ENCODE assay signal across 22 cellular contexts in the genomic region with DNA sequence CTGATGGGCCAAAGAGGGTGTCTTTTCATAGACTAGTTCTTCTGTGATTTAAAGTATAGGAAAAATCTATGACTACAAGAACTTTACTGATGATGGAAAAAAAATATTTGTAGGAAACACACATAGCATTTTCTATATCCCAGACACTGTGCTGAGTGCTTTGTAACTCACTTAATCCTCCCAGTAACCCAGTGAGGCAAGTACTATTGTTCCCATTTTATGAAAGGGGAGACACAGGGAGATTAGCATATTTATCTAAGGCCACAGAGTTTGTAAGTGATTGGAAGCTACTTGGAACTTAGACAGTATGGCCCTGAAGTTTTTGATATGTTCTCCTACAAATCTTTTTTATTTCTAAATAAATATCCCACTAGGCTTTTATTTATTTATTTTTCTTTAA. TPM values are rescaled to one million over a fixed set of nuclear protein-coding genes. Genes with fewer than 3 reads are reported as not detected.
A peak's percentile ranks its signal among the peaks of the same experiment; 100 is the strongest.
DNase-seq lines count a peak whose midpoint lies in the region; ATAC-seq and TF ChIP-seq lines count a peak whose summit lies in the region.
"Had no signal": no experiment of that assay in that cellular context is flagged by ENCODE, and none has a peak within 500 bp of the region (broad histone marks: within the 10 kb centered on the region; RNA-seq: fewer than 3 reads in every experiment).

No MANE protein-coding gene starts in this region.

- H3K9ac ChIP-seq in neuronal stem cell (ENCODE audit: low read depth, low read length, poor library complexity) = no peak overlapping the region
- H3K9ac ChIP-seq: BLaER1 treated with 17β-estradiol and CSF1 and Interleukin-3, amounts not matched to agents 10 nM and 100 nM had no signal

- intact Hi-C loops in CD4-positive, alpha-beta T cell (cut with DNase I, micrococcal nuclease) = no loop called here

- peaks cover 36% of the 10 kb centered on the region for H3K79me2 ChIP-seq in hepatocyte

- no peak overlapping the region for H3K18ac ChIP-seq in neuronal stem cell (ENCODE audit: low read length)

- TF ChIP-seq POLR2A in Peyer's patch (IDR thresholded peaks at IDR 0.05) = no peak

- peaks cover 7% of the 10 kb centered on the region for H3K36me3 ChIP-seq in hepatocyte (replicated peaks; ENCODE audit: insufficient read depth, low read depth)
- peaks cover 10 to 99% of the 10 kb centered on the region in 2 donors for H3K36me3 ChIP-seq in neuronal stem cell (replicated peaks in 1 of 2; ENCODE audit: control insufficient read depth in 2 of 2, insufficient read depth in 2 of 2, low read length in 2 of 2)
- peaks cover 0 to 61% (median 0%) of the 10 kb centered on the region in 3 donors for H3K36me3 ChIP-seq in Peyer's patch

- POLR2A ChIA-PET in CD4-positive, alpha-beta T cell (lab: Charles Lee) = no interaction called here

- H3K4me1 ChIP-seq in hepatocyte (ENCODE audit: insufficient read depth) = no peaks in the 10 kb centered on the region
- H3K4me1 ChIP-seq in neuronal stem cell (ENCODE audit: control insufficient read depth in 2 of 2, insufficient read depth in 1 of 2, low read depth in 1 of 2, low read length in 2 of 2) = no peaks in the 10 kb centered on the region
- H3K4me1 ChIP-seq in Peyer's patch = peaks cover 0 to 5% (median 0%) of the 10 kb centered on the region in 4 donors
- H3K4me1 ChIP-seq: BLaER1 treated with 17β-estradiol and CSF1 and Interleukin-3, amounts not matched to agents 10 nM and 100 nM had no signal

- no peak for DNase-seq in activated T-cell treated with anti-CD3 and anti-CD28 coated beads, Interleukin-2, amount 50 U/mL, for 72 hours
- no peak for DNase-seq in activated T-cell treated with anti-CD3 and anti-CD28 coated beads, Interleukin-2, amount 50 U/mL, for 1 hour
- DNase-seq in hepatocyte (ENCODE audit: low spot score) (no peak), neuronal stem cell (ENCODE audit: low spot score) (peak; percentile 17), Peyer's patch (no peak), substantia nigra (lab: John Stamatoyannopoulos, UW) (no peak)
- DNase-seq in CD4-positive, alpha-beta T cell = no peak
- DNase-seq: ACHN; AML-193; BE2C; Calu3; CD4-positive, alpha-beta memory T cell; COR-L47; DMS153; DND-41; GOT3; HFFc6 had no signal

- no peak overlapping the region for H4K91ac ChIP-seq in neuronal stem cell (ENCODE audit: low read depth, low read length, poor library complexity)

- H3K27me3 Mint-ChIP-seq in activated T-cell treated with anti-CD3 and anti-CD28 coated beads, Interleukin-2, amount 50 U/mL, for 72 hours (ENCODE audit: low read depth) = no peaks in the 10 kb centered on the region
- H3K27me3 Mint-ChIP-seq in activated T-helper 17 cell treated with anti-CD3 and anti-CD28 coated beads, Interleukin-2, amount 50 U/mL, for 72 hours = no peaks in the 10 kb centered on the region
- no peaks in the 10 kb centered on the region for H3K27me3 Mint-ChIP-seq in CD4-positive, alpha-beta T cell
- H3K27me3 Mint-ChIP-seq: CD4-positive, alpha-beta memory T cell had no signal

- no peak overlapping the region for H4K8ac ChIP-seq in neuronal stem cell (ENCODE audit: low read depth, low read length)

- no peak overlapping the region for H2BK120ac ChIP-seq in neuronal stem cell (ENCODE audit: low read depth, low read length)

- no peak overlapping the region for H3K4me3 ChIP-seq in hepatocyte
- H3K4me3 ChIP-seq in neuronal stem cell (ENCODE audit: low read length in 2 of 2) = no peak overlapping the region
- no peak overlapping the region for H3K4me3 ChIP-seq in Peyer's patch
- H3K4me3 ChIP-seq: BLaER1 treated with 17β-estradiol and CSF1 and Interleukin-3, amounts not matched to agents 10 nM and 100 nM; HAP-1 had no signal

- no peak overlapping the region for H2BK12ac ChIP-seq in neuronal stem cell (ENCODE audit: low read length)

- no peak overlapping the region for H3K4ac ChIP-seq in neuronal stem cell (ENCODE audit: low read length)

- no peak overlapping the region for H2BK15ac ChIP-seq in neuronal stem cell (ENCODE audit: low read length)

- CTCF ChIA-PET in CD4-positive, alpha-beta T cell (lab: Charles Lee) = no interaction called here

- TF ChIP-seq CTCF in hepatocyte (IDR thresholded peaks at IDR 0.05; ENCODE audit: poor library complexity) = no peak
- TF ChIP-seq CTCF in Peyer's patch (IDR thresholded peaks at IDR 0.05) = no peak
- TF ChIP-seq CTCF in CD4-positive, alpha-beta T cell (IDR thresholded peaks at IDR 0.05) = no peak

- H3K9me3 Mint-ChIP-seq in activated T-cell treated with anti-CD3 and anti-CD28 coated beads, Interleukin-2, amount 50 U/mL, for 72 hours = peaks cover 0 to 2% of the 10 kb centered on the region in 2 donors
- H3K9me3 Mint-ChIP-seq in activated T-helper 17 cell treated with anti-CD3 and anti-CD28 coated beads, Interleukin-2, amount 50 U/mL, for 72 hours = no peaks in the 10 kb centered on the region
- H3K9me3 Mint-ChIP-seq in CD4-positive, alpha-beta T cell = no peaks in the 10 kb centered on the region
- H3K9me3 Mint-ChIP-seq: CD14-positive monocyte; CD4-positive, alpha-beta memory T cell; HFFc6 had no signal

- peak overlapping the region; percentile 19 for H3K27ac Mint-ChIP-seq in activated T-cell treated with anti-CD3 and anti-CD28 coated beads, Interleukin-2, amount 50 U/mL, for 72 hours
- H3K27ac Mint-ChIP-seq in activated T-helper 17 cell treated with anti-CD3 and anti-CD28 coated beads, Interleukin-2, amount 50 U/mL, for 72 hours = peak overlapping the region; percentile 52
- no peak overlapping the region for H3K27ac Mint-ChIP-seq in CD4-positive, alpha-beta T cell
- H3K27ac Mint-ChIP-seq: CD14-positive monocyte, HFFc6 had no signal

- H4K20me1 ChIP-seq in hepatocyte (ENCODE audit: insufficient read depth, poor library complexity, severe bottlenecking) = peaks cover 6% of the 10 kb centered on the region

- H3K9me3 ChIP-seq in hepatocyte (ENCODE audit: low read depth) = no peaks in the 10 kb centered on the region
- H3K9me3 ChIP-seq in neuronal stem cell (replicated peaks in 1 of 2; ENCODE audit: control insufficient read depth in 2 of 2, insufficient read depth in 1 of 2, low read depth in 1 of 2, low read length in 2 of 2) = no peaks in the 10 kb centered on the region
- no peaks in the 10 kb centered on the region for H3K9me3 ChIP-seq in Peyer's patch
- H3K9me3 ChIP-seq in CD4-positive, alpha-beta T cell (ENCODE audit: control insufficient read depth, low read length) = no peaks in the 10 kb centered on the region
- H3K9me3 ChIP-seq: BE2C; BLaER1 treated with 17β-estradiol and CSF1 and Interleukin-3, amounts not matched to agents 10 nM and 100 nM; HAP-1 had no signal

- H3K36me3 Mint-ChIP-seq in activated T-cell treated with anti-CD3 and anti-CD28 coated beads, Interleukin-2, amount 50 U/mL, for 72 hours (ENCODE audit: insufficient read depth in 2 of 2) = peaks cover 4 to 46% of the 10 kb centered on the region in 2 donors
- H3K36me3 Mint-ChIP-seq in activated T-helper 17 cell treated with anti-CD3 and anti-CD28 coated beads, Interleukin-2, amount 50 U/mL, for 72 hours (ENCODE audit: low read depth) = peaks cover 99% of the 10 kb centered on the region
- H3K36me3 Mint-ChIP-seq in CD4-positive, alpha-beta T cell (ENCODE audit: low read depth) = peaks cover 89% of the 10 kb centered on the region

- no peak overlapping the region for H3K4me3 Mint-ChIP-seq in activated T-cell treated with anti-CD3 and anti-CD28 coated beads, Interleukin-2, amount 50 U/mL, for 72 hours
- H3K4me3 Mint-ChIP-seq in activated T-helper 17 cell treated with anti-CD3 and anti-CD28 coated beads, Interleukin-2, amount 50 U/mL, for 72 hours = no peak overlapping the region
- H3K4me3 Mint-ChIP-seq in CD4-positive, alpha-beta T cell = no peak overlapping the region
- H3K4me3 Mint-ChIP-seq: CD14-positive monocyte; CD4-positive, alpha-beta memory T cell; HFFc6 had no signal

- no peaks in the 10 kb centered on the region for H3K4me1 Mint-ChIP-seq in activated T-cell treated with anti-CD3 and anti-CD28 coated beads, Interleukin-2, amount 50 U/mL, for 72 hours (ENCODE audit: low read depth)
- peaks cover 2% of the 10 kb centered on the region for H3K4me1 Mint-ChIP-seq in activated T-helper 17 cell treated with anti-CD3 and anti-CD28 coated beads, Interleukin-2, amount 50 U/mL, for 72 hours
- H3K4me1 Mint-ChIP-seq in CD4-positive, alpha-beta T cell (ENCODE audit: low read depth) = no peaks in the 10 kb centered on the region
- H3K4me1 Mint-ChIP-seq: CD14-positive monocyte had no signal

- H3K27ac ChIP-seq in hepatocyte (peak overlapping the region; percentile 5), neuronal stem cell (replicated peaks; ENCODE audit: low read length) (no peak overlapping the region), Peyer's patch (peak overlapping the region in 1 of 4 donors; percentile 33), substantia nigra (ENCODE audit: low read depth, low read length, poor library complexity, severe bottlenecking) (no peak overlapping the region)
- no peak overlapping the region for H3K27ac ChIP-seq in CD4-positive, alpha-beta T cell (ENCODE audit: low read depth, low read length)
- H3K27ac ChIP-seq: 22Rv1; BLaER1 treated with 17β-estradiol and CSF1 and Interleukin-3, amounts not matched to agents 10 nM and 100 nM had no signal

- H2AK5ac ChIP-seq in neuronal stem cell (ENCODE audit: low read depth, low read length) = no peak overlapping the region

- no peak for ATAC-seq in activated T-cell treated with anti-CD3 and anti-CD28 coated beads, Interleukin-2, amount 50 U/mL, for 72 hours (replicated peaks in 1 of 2)
- ATAC-seq in activated T-helper 17 cell treated with anti-CD3 and anti-CD28 coated beads, Interleukin-2, amount 50 U/mL, for 72 hours (replicated peaks) = no peak
- ATAC-seq in CD4-positive, alpha-beta T cell (ENCODE audit: poor library complexity) = no peak

- H3K4me2 ChIP-seq in hepatocyte = no peak overlapping the region
- no peak overlapping the region for H3K4me2 ChIP-seq in neuronal stem cell (ENCODE audit: insufficient read depth, low read length, poor library complexity, severe bottlenecking)
- H3K4me2 ChIP-seq: BLaER1 treated with 17β-estradiol and CSF1 and Interleukin-3, amounts not matched to agents 10 nM and 100 nM had no signal

- H3K14ac ChIP-seq in neuronal stem cell (ENCODE audit: low read length) = no peak overlapping the region

- H2AFZ ChIP-seq in hepatocyte (no peak overlapping the region), neuronal stem cell (ENCODE audit: low read length) (no peak overlapping the region)

- H2BK5ac ChIP-seq in neuronal stem cell (ENCODE audit: low read length) = no peak overlapping the region

- no peak overlapping the region for H3K23ac ChIP-seq in neuronal stem cell (ENCODE audit: low read depth, low read length, poor library complexity)

- H3K79me1 ChIP-seq in neuronal stem cell (ENCODE audit: low read depth, low read length) = no peaks in the 10 kb centered on the region

- H3K9me2 ChIP-seq in hepatocyte (replicated peaks; ENCODE audit: insufficient read depth) = no peaks in the 10 kb centered on the region

- H3K27me3 ChIP-seq in hepatocyte (no peaks in the 10 kb centered on the region), neuronal stem cell (ENCODE audit: control insufficient read depth in 3 of 3, insufficient read depth in 3 of 3, low read depth in 1 of 3, low read length in 3 of 3) (no peaks in the 10 kb centered on the region), Peyer's patch (no peaks in the 10 kb centered on the region)
- H3K27me3 ChIP-seq in CD4-positive, alpha-beta T cell (ENCODE audit: control insufficient read depth, insufficient read depth, low read length) = no peaks in the 10 kb centered on the region
- H3K27me3 ChIP-seq: BE2C; BLaER1 treated with 17β-estradiol and CSF1 and Interleukin-3, amounts not matched to agents 10 nM and 100 nM had no signal

RNA-seq across cellular contexts. Expression of a gene that starts 19.9 kb away (rescaled TPM):
- 10 to 100 TPM; 40.5 to 49.7 TPM for total RNA-seq in activated T-cell treated with anti-CD3 and anti-CD28 coated beads, Interleukin-2, amount 50 U/mL, for 72 hours
- 10 to 100 TPM; 49.6 to 78.1 TPM for total RNA-seq in activated T-helper 17 cell treated with anti-CD3 and anti-CD28 coated beads, Interleukin-2, amount 50 U/mL, for 72 hours
- 32.5 and 38.9 TPM in 2 replicates for total RNA-seq in hepatocyte
- polyA plus RNA-seq in hepatocyte = 18.2 and 27.8 TPM in 2 replicates
- polyA plus RNA-seq in neuronal stem cell (2013, experiment 1 of 2) = 31.7 TPM
- 30.9 TPM for polyA plus RNA-seq in neuronal stem cell (2013, experiment 2 of 2)
- 10 to 100 TPM; 46.6 to 87.5 (median 64.1) TPM for total RNA-seq in Peyer's patch
- 10 to 100 TPM; 58.9 to 64.3 TPM for total RNA-seq in CD4-positive, alpha-beta T cell

RNA-seq across cellular contexts. Expression of a gene that starts 30.5 kb away (rescaled TPM):
- 10 to 100 TPM; 48.6 to 49.6 TPM for total RNA-seq in activated T-cell treated with anti-CD3 and anti-CD28 coated beads, Interleukin-2, amount 50 U/mL, for 72 hours
- 10 to 100 TPM; 52.5 to 80.5 TPM for total RNA-seq in activated T-helper 17 cell treated with anti-CD3 and anti-CD28 coated beads, Interleukin-2, amount 50 U/mL, for 72 hours
- total RNA-seq in hepatocyte (52.4 and 63.7 TPM in 2 replicates), Peyer's patch (10 to 100 TPM; 25.6 to 49.5 (median 41.6) TPM)
- polyA plus RNA-seq in hepatocyte = 117 and 119 TPM in 2 replicates
- 217 TPM for polyA plus RNA-seq in neuronal stem cell (2013, experiment 1 of 2)
- 225 TPM for polyA plus RNA-seq in neuronal stem cell (2013, experiment 2 of 2)
- total RNA-seq in CD4-positive, alpha-beta T cell = 10 to 100 TPM; 36.0 to 40.2 TPM

RNA-seq across cellular contexts. Expression of a gene that starts 31.9 kb away (rescaled TPM):
- total RNA-seq in activated T-cell treated with anti-CD3 and anti-CD28 coated beads, Interleukin-2, amount 50 U/mL, for 72 hours = 10 to 100 TPM; 12.4 to 13.5 TPM
- total RNA-seq in activated T-helper 17 cell treated with anti-CD3 and anti-CD28 coated beads, Interleukin-2, amount 50 U/mL, for 72 hours = 10 to 100 TPM; 14.8 to 16.9 TPM
- 4.8 and 5.4 TPM in 2 replicates for total RNA-seq in hepatocyte
- 1.9 and 3.2 TPM in 2 replicates for polyA plus RNA-seq in hepatocyte
- polyA plus RNA-seq in neuronal stem cell (2013, experiment 1 of 2) = 5.8 TPM
- polyA plus RNA-seq in neuronal stem cell (2013, experiment 2 of 2) = 5.7 TPM
- 10 to 100 TPM in 2 of 4 donors, 1 to 10 TPM in 2; 7.3 to 18.2 (median 9.7) TPM for total RNA-seq in Peyer's patch
- 1 to 10 TPM; 6.1 to 8.8 TPM for total RNA-seq in CD4-positive, alpha-beta T cell
